In genomic region chr2:226742346-226742745, GRCh38 we compare ENCODE assay signal across 12 cellular contexts. TPM values are rescaled to one million over a fixed set of nuclear protein-coding genes. Genes with fewer than 3 reads are reported as not detected.
DNase-seq lines count a peak whose midpoint lies in the region; ATAC-seq and TF ChIP-seq lines count a peak whose summit lies in the region.
"Had no signal": no experiment of that assay in that cellular context is flagged by ENCODE, and none has a peak within 500 bp of the region (broad histone marks: within the 10 kb centered on the region; RNA-seq: fewer than 3 reads in every experiment).

No MANE protein-coding gene starts in this region.

- H3K9me3 Mint-ChIP-seq in activated CD4-positive, alpha-beta T cell treated with anti-CD3 and anti-CD28 coated beads, Interleukin-2, amount 10 ng/mL, durations not matched to agents 24 days and 14 days: peaks cover 6% of the 10 kb centered on the region

- in situ Hi-C loops in astrocyte of the cerebellum (cut with HindIII; ENCODE audit: low sequenced_read_pairs): loop anchor here (5.0 kb wide), 2 partner anchors 35 to 70 kb away; no protein-coding TSS in a partner anchor

- TF ChIP-seq CTCF in astrocyte of the cerebellum (IDR thresholded peaks at IDR 0.05; ENCODE audit: low read depth, low read length, missing control alignments): no peak

- no peak overlapping the region for H3K4me3 Mint-ChIP-seq in activated CD4-positive, alpha-beta T cell treated with anti-CD3 and anti-CD28 coated beads, Interleukin-2, amount 10 ng/mL, durations not matched to agents 24 days and 14 days
- H3K4me3 Mint-ChIP-seq: stimulated activated naive CD8-positive, alpha-beta T cell treated with anti-CD3 and anti-CD28 coated beads, Interleukin-15, amount 100 ng/mL, for 72 hours; T-cell had no signal

- H3K36me3 Mint-ChIP-seq in activated CD4-positive, alpha-beta T cell treated with anti-CD3 and anti-CD28 coated beads, Interleukin-2, amount 10 ng/mL, durations not matched to agents 24 days and 14 days (ENCODE audit: low read depth): no peaks in the 10 kb centered on the region
- H3K36me3 Mint-ChIP-seq: T-cell had no signal

- no peaks in the 10 kb centered on the region for H3K27me3 Mint-ChIP-seq in activated CD4-positive, alpha-beta T cell treated with anti-CD3 and anti-CD28 coated beads, Interleukin-2, amount 10 ng/mL, durations not matched to agents 24 days and 14 days
- H3K27me3 Mint-ChIP-seq: stimulated activated naive CD8-positive, alpha-beta T cell treated with anti-CD3 and anti-CD28 coated beads, Interleukin-15, amount 100 ng/mL, for 72 hours; T-cell had no signal

- H3K4me1 Mint-ChIP-seq in activated CD4-positive, alpha-beta T cell treated with anti-CD3 and anti-CD28 coated beads, Interleukin-2, amount 10 ng/mL, durations not matched to agents 24 days and 14 days: peaks cover 1% of the 10 kb centered on the region

- DNase-seq in Ammon's horn (ENCODE audit: low spot score): peak; percentile 75
- DNase-seq in astrocyte of the cerebellum (ENCODE audit: low read depth): peak; percentile 78
- peak; percentile 23 to 39 for DNase-seq in hippocampal formation (lab: John Stamatoyannopoulos, UW)
- peak; percentile 58 for DNase-seq in putamen (ENCODE audit: low spot score)
- no peak for DNase-seq in activated CD4-positive, alpha-beta T cell treated with anti-CD3 and anti-CD28 coated beads, Interleukin-2, amount 10 ng/mL, durations not matched to agents 24 days and 14 days
- no peak for DNase-seq in GM03348 (ENCODE audit: low spot score)
- DNase-seq: mesendoderm; stimulated activated naive CD8-positive, alpha-beta T cell treated with anti-CD3 and anti-CD28 coated beads, Interleukin-15, amount 100 ng/mL, for 72 hours; T-cell had no signal

- H3K27ac Mint-ChIP-seq in activated CD4-positive, alpha-beta T cell treated with anti-CD3 and anti-CD28 coated beads, Interleukin-2, amount 10 ng/mL, durations not matched to agents 24 days and 14 days: no peak overlapping the region
- H3K27ac Mint-ChIP-seq: stimulated activated naive CD8-positive, alpha-beta T cell treated with anti-CD3 and anti-CD28 coated beads, Interleukin-15, amount 100 ng/mL, for 72 hours; T-cell had no signal

- intact Hi-C loops in activated CD4-positive, alpha-beta T cell treated with anti-CD3 and anti-CD28 coated beads, Interleukin-2, amount 10 ng/mL, durations not matched to agents 24 days and 14 days (cut with micrococcal nuclease): no loop called here

- H3K4me3 ChIP-seq in astrocyte of the cerebellum (ENCODE audit: low read depth, low read length): no peak overlapping the region

- ATAC-seq in GM18870 (IDR thresholded peaks at IDR 0.05; ENCODE audit: unreplicated experiment) (no peak), GM18511 (IDR thresholded peaks at IDR 0.05; ENCODE audit: unreplicated experiment) (no peak)
- ATAC-seq: esophagus mucosa; stimulated activated naive CD8-positive, alpha-beta T cell treated with anti-CD3 and anti-CD28 coated beads, Interleukin-15, amount 100 ng/mL, for 72 hours; T-cell had no signal

RNA-seq across cellular contexts. Expression of gene IRS1, which starts 57.3 kb away (rescaled TPM):
- total RNA-seq in activated CD4-positive, alpha-beta T cell treated with anti-CD3 and anti-CD28 coated beads, Interleukin-2, amount 10 ng/mL, durations not matched to agents 24 days and 14 days: 4.7 and 4.8 TPM in 2 replicates

Comparison
In these comparisons a context has a peak if more than half of its experiments do, and no peak if none do; other contexts are left out.
1. DNase-seq: peak in Ammon's horn (single experiment), astrocyte of the cerebellum (single experiment), hippocampal formation (2 of 2) and putamen (single experiment); none in activated CD4-positive, alpha-beta T cell treated with anti-CD3 and anti-CD28 coated beads, Interleukin-2, amount 10 ng/mL, durations not matched to agents 24 days and 14 days (single experiment) and GM03348 (single experiment).